In genomic region chr1:225425211-225425786, GRCh38 we compare ENCODE assay signal across 8 cellular contexts. TPM values are rescaled to one million over a fixed set of nuclear protein-coding genes. Genes with fewer than 3 reads are reported as not detected.
A peak's percentile ranks its signal among the peaks of the same experiment; 100 is the strongest.
DNase-seq lines count a peak whose midpoint lies in the region; ATAC-seq and TF ChIP-seq lines count a peak whose summit lies in the region.

No MANE protein-coding gene starts in this region.

- no peak for ATAC-seq in stimulated activated naive B cell treated with anti-CD40 and anti-IgM and Interleukin-4, amounts not matched to agents 10 μg/mL and 1 μg/mL and 100 μg/mL, for 72 hours (replicated peaks)
- ATAC-seq in HG03039 (IDR thresholded peaks at IDR 0.05; ENCODE audit: unreplicated experiment), result no peak

- H3K27ac Mint-ChIP-seq in T-helper 2 cell treated with Interferon-gamma antibody and Interleukin-4, amounts not matched to agents 5 μg/mL and 100 μg/mL, for 36 hours, result peak overlapping the region; percentile 63
- H3K27ac Mint-ChIP-seq in stimulated activated naive B cell treated with anti-CD40 and anti-IgM and Interleukin-4, amounts not matched to agents 10 μg/mL and 1 μg/mL and 100 μg/mL, for 72 hours, result peak overlapping the region; percentile 67

- DNase-seq in T-helper 2 cell treated with Interferon-gamma antibody and Interleukin-4, amounts not matched to agents 5 μg/mL and 100 μg/mL, for 36 hours (ENCODE audit: low spot score), result no peak
- no peak for DNase-seq in T-helper 2 cell
- DNase-seq in OCI-M1 (lab: John Stamatoyannopoulos, UW), result peak; percentile 34
- DNase-seq in epithelial cell of proximal tubule (ENCODE audit: low read depth), result no peak
- no peak for DNase-seq in stimulated activated naive B cell treated with anti-CD40 and anti-IgM and Interleukin-4, amounts not matched to agents 10 μg/mL and 1 μg/mL and 100 μg/mL, for 72 hours
- no peak for DNase-seq in NCI-H2227 (lab: John Stamatoyannopoulos, UW; ENCODE audit: unreplicated experiment)
- DNase-seq in activated CD4-positive, alpha-beta T cell treated with anti-CD3 and anti-CD28 coated beads for 48 hours, result no peak

- H3K4me1 Mint-ChIP-seq in T-helper 2 cell treated with Interferon-gamma antibody and Interleukin-4, amounts not matched to agents 5 μg/mL and 100 μg/mL, for 36 hours (ENCODE audit: low read depth), result peaks cover 58% of the 10 kb centered on the region
- peaks cover 30 to 56% of the 10 kb centered on the region in 2 donors for H3K4me1 Mint-ChIP-seq in stimulated activated naive B cell treated with anti-CD40 and anti-IgM and Interleukin-4, amounts not matched to agents 10 μg/mL and 1 μg/mL and 100 μg/mL, for 72 hours

- H3K27me3 Mint-ChIP-seq in T-helper 2 cell treated with Interferon-gamma antibody and Interleukin-4, amounts not matched to agents 5 μg/mL and 100 μg/mL, for 36 hours (ENCODE audit: low read depth), result no peaks in the 10 kb centered on the region
- H3K27me3 Mint-ChIP-seq in stimulated activated naive B cell treated with anti-CD40 and anti-IgM and Interleukin-4, amounts not matched to agents 10 μg/mL and 1 μg/mL and 100 μg/mL, for 72 hours, result no peaks in the 10 kb centered on the region

- H3K4me3 Mint-ChIP-seq in T-helper 2 cell treated with Interferon-gamma antibody and Interleukin-4, amounts not matched to agents 5 μg/mL and 100 μg/mL, for 36 hours, result peak overlapping the region; percentile 94
- H3K4me3 Mint-ChIP-seq in stimulated activated naive B cell treated with anti-CD40 and anti-IgM and Interleukin-4, amounts not matched to agents 10 μg/mL and 1 μg/mL and 100 μg/mL, for 72 hours, result peak overlapping the region; percentile 6 to 83

- peak overlapping the region; percentile 86 for H3K4me3 ChIP-seq in epithelial cell of proximal tubule (ENCODE audit: low read depth, low read length)

- no peak for TF ChIP-seq CTCF in epithelial cell of proximal tubule (conservative IDR thresholded peaks at IDR 0.05; ENCODE audit: low read depth, low read length)

- H3K9me3 Mint-ChIP-seq in T-helper 2 cell treated with Interferon-gamma antibody and Interleukin-4, amounts not matched to agents 5 μg/mL and 100 μg/mL, for 36 hours, result no peaks in the 10 kb centered on the region
- no peaks in the 10 kb centered on the region for H3K9me3 Mint-ChIP-seq in stimulated activated naive B cell treated with anti-CD40 and anti-IgM and Interleukin-4, amounts not matched to agents 10 μg/mL and 1 μg/mL and 100 μg/mL, for 72 hours

- peaks cover 35% of the 10 kb centered on the region for H3K36me3 Mint-ChIP-seq in T-helper 2 cell treated with Interferon-gamma antibody and Interleukin-4, amounts not matched to agents 5 μg/mL and 100 μg/mL, for 36 hours (ENCODE audit: low read depth)
- peaks cover 6 to 18% of the 10 kb centered on the region in 2 donors for H3K36me3 Mint-ChIP-seq in stimulated activated naive B cell treated with anti-CD40 and anti-IgM and Interleukin-4, amounts not matched to agents 10 μg/mL and 1 μg/mL and 100 μg/mL, for 72 hours

RNA-seq across cellular contexts. Expression of gene LBR, which starts 2.5 kb away (rescaled TPM):
- total RNA-seq in epithelial cell of proximal tubule, result 51.7 and 92.0 TPM in 2 replicates
